In genomic region chr16:89355036-89355435, GRCh38 we compare ENCODE assay signal across 1 cellular context.
A peak's percentile ranks its signal among the peaks of the same experiment; 100 is the strongest.
TF ChIP-seq lines count a peak whose summit lies in the region.

No MANE protein-coding gene starts in this region.

TF ChIP-seq in HCT116, 20 proteins besides CTCF, POLR2A, EP300 and RAD21:
- TF ChIP-seq POLR2AphosphoS5 (IDR thresholded peaks at IDR 0.05; ENCODE audit: low read depth, low read length) (0 out of 2 replicates have a peak, but pooled peaks have one; percentile 3), CEBPB (IDR thresholded peaks at IDR 0.05; ENCODE audit: low read depth) (no peak)
